In genomic region chr6:107679457-107679856, GRCh38 we compare ENCODE assay signal across 16 cellular contexts.
DNase-seq lines count a peak whose midpoint lies in the region; ATAC-seq and TF ChIP-seq lines count a peak whose summit lies in the region.
"Had no signal": no experiment of that assay in that cellular context is flagged by ENCODE, and none has a peak within 500 bp of the region (broad histone marks: within the 10 kb centered on the region; RNA-seq: fewer than 3 reads in every experiment).

No MANE protein-coding gene starts in this region.

- POLR2A ChIA-PET in Caco-2 (lab: Charles Lee): interaction anchor here (0.5 kb wide), 1 partner anchor 16 kb away, joined by 5 read pairs; no protein-coding TSS in a partner anchor

- no peak overlapping the region for H3K27ac ChIP-seq in fibroblast of lung (ENCODE audit: insufficient read depth, low read length)
- H3K27ac ChIP-seq in effector memory CD4-positive, alpha-beta T cell (ENCODE audit: insufficient read depth, low read length, poor library complexity, severe bottlenecking): no peak overlapping the region
- H3K27ac ChIP-seq: thoracic aorta had no signal

- no peaks in the 10 kb centered on the region for H3K4me1 ChIP-seq in Caco-2
- H3K4me1 ChIP-seq in Loucy (ENCODE audit: insufficient read depth, low read length, poor library complexity, severe bottlenecking): no peaks in the 10 kb centered on the region
- H3K4me1 ChIP-seq in fibroblast of lung (ENCODE audit: control insufficient read depth, extremely low read depth, insufficient read depth, low read length): no peaks in the 10 kb centered on the region
- no peaks in the 10 kb centered on the region for H3K4me1 ChIP-seq in effector memory CD4-positive, alpha-beta T cell (ENCODE audit: control insufficient read depth, insufficient read depth, low read length, poor library complexity, severe bottlenecking)

- no peaks in the 10 kb centered on the region for H4K20me1 ChIP-seq in Loucy (ENCODE audit: insufficient read depth, low read length, poor library complexity, severe bottlenecking)
- no peaks in the 10 kb centered on the region for H4K20me1 ChIP-seq in fibroblast of lung (ENCODE audit: control insufficient read depth, extremely low read depth, insufficient read depth, low read length)

- H3K9me3 Mint-ChIP-seq in Caco-2 (ENCODE audit: unreplicated experiment) (no peaks in the 10 kb centered on the region), nephron (peaks cover 17% of the 10 kb centered on the region)

- CTCF ChIA-PET in Caco-2 (lab: Charles Lee): interaction anchor here (1.6 kb wide), 1 partner anchor 188 kb away, joined by 3 read pairs; no protein-coding TSS in a partner anchor

- H3K9me3 ChIP-seq in Caco-2 (no peaks in the 10 kb centered on the region), Loucy (ENCODE audit: insufficient read depth, low read depth, low read length) (no peaks in the 10 kb centered on the region), fibroblast of lung (ENCODE audit: control insufficient read depth, insufficient read depth, low read depth, low read length) (no peaks in the 10 kb centered on the region)
- H3K9me3 ChIP-seq in effector memory CD4-positive, alpha-beta T cell (ENCODE audit: control insufficient read depth, low read length): no peaks in the 10 kb centered on the region
- H3K9me3 ChIP-seq: SK-N-SH, thoracic aorta had no signal

- H3K36me3 ChIP-seq in Caco-2 (ENCODE audit: control insufficient read depth, insufficient read depth, low read length) (no peaks in the 10 kb centered on the region), Loucy (ENCODE audit: insufficient read depth, low read length) (no peaks in the 10 kb centered on the region), fibroblast of lung (ENCODE audit: control insufficient read depth, insufficient read depth, low read length) (no peaks in the 10 kb centered on the region)
- H3K36me3 ChIP-seq in effector memory CD4-positive, alpha-beta T cell (ENCODE audit: control insufficient read depth, insufficient read depth, low read length): no peaks in the 10 kb centered on the region
- H3K36me3 ChIP-seq: thoracic aorta had no signal

- H3K4me3 Mint-ChIP-seq in Caco-2 (ENCODE audit: unreplicated experiment): no peak overlapping the region
- no peak overlapping the region for H3K4me3 Mint-ChIP-seq in nephron
- H3K4me3 Mint-ChIP-seq: activated B cell treated with CpG ODN at 0.5 μM for 24 hours; CD4-positive, CD25-positive, alpha-beta regulatory T cell had no signal

- H3K4me1 Mint-ChIP-seq in Caco-2 (ENCODE audit: low read depth, unreplicated experiment): no peaks in the 10 kb centered on the region
- peaks cover 31% of the 10 kb centered on the region for H3K4me1 Mint-ChIP-seq in nephron

- H3K4me2 ChIP-seq in Loucy (ENCODE audit: low read depth, low read length, poor library complexity, severe bottlenecking) (no peak overlapping the region), fibroblast of lung (ENCODE audit: extremely low read depth, insufficient read depth, low read length) (no peak overlapping the region)
- H3K4me2 ChIP-seq: SK-N-SH had no signal

- peaks cover 6% of the 10 kb centered on the region for H3K27me3 Mint-ChIP-seq in Caco-2 (ENCODE audit: insufficient read depth, unreplicated experiment)
- peaks cover 10% of the 10 kb centered on the region for H3K27me3 Mint-ChIP-seq in nephron (ENCODE audit: low read depth)

- H3K4me3 ChIP-seq in Caco-2 (ENCODE audit: low read depth, low read length) (no peak overlapping the region), Loucy (ENCODE audit: low read length, poor library complexity, severe bottlenecking) (no peak overlapping the region), fibroblast of lung (replicated peaks in 1 of 4; ENCODE audit: control extremely low read depth in 1 of 4, insufficient read depth in 1 of 4, low read depth in 3 of 4, low read length in 4 of 4) (no peak overlapping the region)
- no peak overlapping the region for H3K4me3 ChIP-seq in effector memory CD4-positive, alpha-beta T cell (ENCODE audit: insufficient read depth, low read depth, low read length, poor library complexity, severe bottlenecking)
- H3K4me3 ChIP-seq: thoracic aorta had no signal

- peak; percentile 24 to 40 for DNase-seq in Caco-2
- DNase-seq in fibroblast of lung (ENCODE audit: low read depth in 2 of 2): peak; percentile 50 to 55
- DNase-seq in HUDEP-2 (lab: John Stamatoyannopoulos, UW; ENCODE audit: unreplicated experiment in 76 of 76): no peak
- DNase-seq in effector memory CD4-positive, alpha-beta T cell: no peak
- DNase-seq: activated B cell treated with CpG ODN at 0.5 μM for 24 hours; activated T-cell treated with anti-CD3 and anti-CD28 coated beads, Interleukin-2, amount 50 U/mL, for 1 hour; CD4-positive, CD25-positive, alpha-beta regulatory T cell; NCI-H1417; NCI-H748 treated with DMSO at 0.1 percent for 48 hours; retina; SK-N-SH had no signal

- H3K27me3 ChIP-seq in Caco-2 (replicated peaks; ENCODE audit: control insufficient read depth, insufficient read depth, low read length): no peaks in the 10 kb centered on the region; the same call in 1 of the 2 replicates
- H3K27me3 ChIP-seq in Loucy (ENCODE audit: insufficient read depth, low read length, poor library complexity, severe bottlenecking): no peaks in the 10 kb centered on the region
- H3K27me3 ChIP-seq in fibroblast of lung (ENCODE audit: control insufficient read depth, insufficient read depth, low read length): no peaks in the 10 kb centered on the region
- H3K27me3 ChIP-seq in effector memory CD4-positive, alpha-beta T cell (replicated peaks; ENCODE audit: control insufficient read depth, insufficient read depth, low read length, poor library complexity, severe bottlenecking): no peaks in the 10 kb centered on the region

- intact Hi-C loops in Caco-2 (cut with micrococcal nuclease; ENCODE audit: unreplicated experiment): no loop called here

- H2AFZ ChIP-seq in Loucy (ENCODE audit: low read length): peak overlapping the region; percentile 47; the same call in 1 of the 2 replicates
- no peak overlapping the region for H2AFZ ChIP-seq in fibroblast of lung (ENCODE audit: low read length)

- no peak overlapping the region for H3K9ac ChIP-seq in Loucy (ENCODE audit: low read depth, low read length, poor library complexity, severe bottlenecking)
- H3K9ac ChIP-seq in fibroblast of lung (ENCODE audit: insufficient read depth, low read length): no peak overlapping the region
- H3K9ac ChIP-seq: SK-N-SH had no signal

- no peaks in the 10 kb centered on the region for H3F3A ChIP-seq in Loucy (ENCODE audit: low read depth)

- H3K36me3 Mint-ChIP-seq in Caco-2 (ENCODE audit: insufficient read depth, unreplicated experiment) (no peaks in the 10 kb centered on the region), nephron (ENCODE audit: low read depth) (no peaks in the 10 kb centered on the region)
- H3K36me3 Mint-ChIP-seq: CD4-positive, CD25-positive, alpha-beta regulatory T cell had no signal

- H3K9me2 ChIP-seq in Loucy (replicated peaks; ENCODE audit: low read depth, low read length): no peaks in the 10 kb centered on the region
- H3K9me2 ChIP-seq: SK-N-SH had no signal

- ATAC-seq in HG02678 (IDR thresholded peaks at IDR 0.05; ENCODE audit: unreplicated experiment) (no peak), HG02852 (IDR thresholded peaks at IDR 0.05; ENCODE audit: unreplicated experiment) (no peak)

- H3K79me2 ChIP-seq in Loucy (ENCODE audit: insufficient read depth, low read length) (no peaks in the 10 kb centered on the region), fibroblast of lung (ENCODE audit: control insufficient read depth, insufficient read depth, low read length) (no peaks in the 10 kb centered on the region)

- no TSS peak for BruUV-seq in Caco-2 (replicated peaks; lab: Mats Ljungman, UMichigan)

- TF ChIP-seq CTCF in Caco-2 (IDR thresholded peaks at IDR 0.05; ENCODE audit: insufficient read depth in 1 of 2, low read depth in 1 of 2, low read length in 1 of 2, severe bottlenecking in 1 of 2, unreplicated experiment in 1 of 2): no peak
- TF ChIP-seq CTCF in Loucy (conservative IDR thresholded peaks at IDR 0.05; ENCODE audit: low read length): no peak
- TF ChIP-seq CTCF in fibroblast of lung (conservative IDR thresholded peaks at IDR 0.05 in 1 of 2, IDR thresholded peaks at IDR 0.05 in 1 of 2; ENCODE audit: low read depth in 1 of 2, low read length in 2 of 2): no peak
- no peak for TF ChIP-seq CTCF in nephron (IDR thresholded peaks at IDR 0.05; ENCODE audit: unreplicated experiment in 3 of 3)

- H3K27ac Mint-ChIP-seq in Caco-2 (ENCODE audit: unreplicated experiment) (no peak overlapping the region), nephron (peak overlapping the region in 2 of 3 experiments; percentile 10 to 13)
- H3K27ac Mint-ChIP-seq: activated B cell treated with CpG ODN at 0.5 μM for 24 hours had no signal

Comparison
In these comparisons a context has a peak if more than half of its experiments do, and no peak if none do; other contexts are left out.
1. DNase-seq: peak in Caco-2 (2 of 2) and fibroblast of lung (2 of 2); none in HUDEP-2 (0 of 76) and effector memory CD4-positive, alpha-beta T cell (0 of 3).